ENCODE assay signal across 1 cellular context in the genomic region with DNA sequence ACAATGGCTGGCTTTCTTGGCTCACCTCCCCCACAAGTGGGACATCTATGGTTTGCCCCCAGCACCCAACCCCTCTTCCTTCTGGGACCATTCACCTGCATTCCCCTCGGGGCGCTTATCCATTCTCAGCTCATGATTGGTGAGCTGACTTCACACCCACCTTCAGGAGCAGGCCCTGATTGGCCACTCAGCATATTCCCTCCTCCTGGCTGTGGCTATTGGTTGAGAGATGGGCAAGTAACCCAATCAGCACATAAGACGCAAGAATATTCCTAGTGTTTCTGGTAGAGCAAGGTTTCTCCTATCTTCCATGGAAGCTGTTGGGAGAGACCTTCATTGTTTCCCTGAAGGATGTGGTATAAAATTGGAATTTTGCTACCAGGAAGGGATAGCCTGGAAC.
TF ChIP-seq lines count a peak whose summit lies in the region.

No MANE protein-coding gene starts in this region.

TF ChIP-seq in K562, 482 proteins besides CTCF, POLR2A, EP300 and RAD21 (continued from another document):
- TF ChIP-seq HMGXB4 (CRISPR knock-in tag; IDR thresholded peaks at IDR 0.05), result no peak
- TF ChIP-seq ASH1L (IDR thresholded peaks at IDR 0.05; ENCODE audit: borderline replicate concordance, low read depth, partially characterized antibody), result peak; percentile 72
- peak; percentile 75 for TF ChIP-seq FOS (IDR thresholded peaks at IDR 0.05; ENCODE audit: extremely low read depth, insufficient read length)
- no peak for TF ChIP-seq NCOA1 (IDR thresholded peaks at IDR 0.05; ENCODE audit: low read depth)
- TF ChIP-seq HDGF (IDR thresholded peaks at IDR 0.05), result no peak
- TF ChIP-seq RBM25 (IDR thresholded peaks at IDR 0.05; ENCODE audit: low read depth, low read length, severe bottlenecking), result peak; percentile 69
- no peak for TF ChIP-seq HNRNPUL1 (IDR thresholded peaks at IDR 0.05; ENCODE audit: low read length)
- TF ChIP-seq ZNF316 (IDR thresholded peaks at IDR 0.05), result peak; percentile 77
- no peak for TF ChIP-seq MXI1 (IDR thresholded peaks at IDR 0.05; ENCODE audit: low read depth, low read length)
- no peak for TF ChIP-seq ADNP (tag; IDR thresholded peaks at IDR 0.05)
- TF ChIP-seq ZBTB1 (CRISPR knock-in tag; IDR thresholded peaks at IDR 0.05; ENCODE audit: borderline replicate concordance, low read depth), result no peak
- peak; percentile 73 for TF ChIP-seq NFYB (IDR thresholded peaks at IDR 0.05; ENCODE audit: extremely low read depth, insufficient read length)
- TF ChIP-seq MBD2 (IDR thresholded peaks at IDR 0.05; ENCODE audit: borderline replicate concordance, low read depth), result peak; percentile 66; the same call in 1 of the 2 replicates
- peak; percentile 44 for TF ChIP-seq SP2 (IDR thresholded peaks at IDR 0.05; ENCODE audit: extremely low read depth, low read depth, low read length, poor library complexity, severe bottlenecking)
- TF ChIP-seq THAP7 (CRISPR knock-in tag; IDR thresholded peaks at IDR 0.05), result no peak
- TF ChIP-seq, protein P1, sequence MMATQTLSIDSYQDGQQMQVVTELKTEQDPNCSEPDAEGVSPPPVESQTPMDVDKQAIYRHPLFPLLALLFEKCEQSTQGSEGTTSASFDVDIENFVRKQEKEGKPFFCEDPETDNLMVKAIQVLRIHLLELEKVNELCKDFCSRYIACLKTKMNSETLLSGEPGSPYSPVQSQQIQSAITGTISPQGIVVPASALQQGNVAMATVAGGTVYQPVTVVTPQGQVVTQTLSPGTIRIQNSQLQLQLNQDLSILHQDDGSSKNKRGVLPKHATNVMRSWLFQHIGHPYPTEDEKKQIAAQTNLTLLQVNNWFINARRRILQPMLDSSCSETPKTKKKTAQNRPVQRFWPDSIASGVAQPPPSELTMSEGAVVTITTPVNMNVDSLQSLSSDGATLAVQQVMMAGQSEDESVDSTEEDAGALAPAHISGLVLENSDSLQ (IDR thresholded peaks at IDR 0.05), result peak; percentile 66
- no peak for TF ChIP-seq TFAM (CRISPR knock-in tag; conservative IDR thresholded peaks at IDR 0.05)
- TF ChIP-seq TRIM25 (IDR thresholded peaks at IDR 0.05; ENCODE audit: borderline replicate concordance), result no peak
- TF ChIP-seq MAFG (tag; conservative IDR thresholded peaks at IDR 0.05), result peak; percentile 33; the same call in 1 of the 2 replicates
- TF ChIP-seq ZNF143 (CRISPR knock-in tag; IDR thresholded peaks at IDR 0.05), result no peak
